Comparison of ENCODE assay signal across 14 cellular contexts in the genomic region with DNA sequence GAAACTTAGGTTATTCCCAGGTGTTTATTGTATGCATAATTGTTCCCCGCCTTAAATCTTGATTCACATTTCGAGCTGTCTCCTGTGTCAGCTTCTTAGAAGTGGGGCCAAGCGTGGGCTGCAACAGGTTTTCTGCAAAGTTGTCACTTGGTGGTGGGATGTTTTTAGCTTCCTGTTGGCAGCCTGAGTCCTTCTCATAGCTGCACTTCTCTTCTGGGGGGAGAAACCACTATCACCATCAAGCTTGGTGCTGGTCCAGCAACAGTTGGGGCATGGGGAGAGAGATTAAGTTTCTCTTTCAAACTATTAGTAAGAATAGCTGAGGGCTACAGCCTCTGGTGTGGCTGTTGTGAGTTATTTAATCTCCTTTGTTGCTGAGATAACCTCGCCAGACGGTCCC.
A peak's percentile ranks its signal among the peaks of the same experiment; 100 is the strongest.
DNase-seq lines count a peak whose midpoint lies in the region; ATAC-seq and TF ChIP-seq lines count a peak whose summit lies in the region.
"Had no signal": no experiment of that assay in that cellular context is flagged by ENCODE, and none has a peak within 500 bp of the region (broad histone marks: within the 10 kb centered on the region; RNA-seq: fewer than 3 reads in every experiment).

No MANE protein-coding gene starts in this region.

- H3K4me1 ChIP-seq in thoracic aorta (ENCODE audit: control insufficient read depth in 1 of 2, low read depth in 2 of 2), result peaks cover 46 to 90% of the 10 kb centered on the region in 2 donors

- no peaks in the 10 kb centered on the region for H3K27me3 ChIP-seq in thoracic aorta (replicated peaks; ENCODE audit: insufficient read depth)
- H3K27me3 ChIP-seq: spleen, suprapubic skin had no signal

- no peaks in the 10 kb centered on the region for H3K36me3 ChIP-seq in thoracic aorta
- H3K36me3 ChIP-seq: spleen, suprapubic skin had no signal

- peak; percentile 80 for DNase-seq in activated effector memory CD4-positive, alpha-beta T cell treated with anti-CD3 and anti-CD28 coated beads, Interleukin-2, amount 50 U/mL, for 16 hours
- no peak for DNase-seq in activated effector memory CD4-positive, alpha-beta T cell treated with Interleukin-2 at 50 U/mL for 16 hours
- DNase-seq in activated T-cell treated with anti-CD3 and anti-CD28 coated beads for 48 hours (ENCODE audit: low read depth), result peak; percentile 58
- peak; percentile 86 for DNase-seq in myocyte (ENCODE audit: low read depth)
- DNase-seq in thoracic aorta (ENCODE audit: low spot score), result no peak
- DNase-seq in occipital lobe (lab: John Stamatoyannopoulos, UW), result no peak
- no peak for DNase-seq in SIG-M5 (lab: John Stamatoyannopoulos, UW)
- DNase-seq: effector CD4-positive, alpha-beta T cell; left cardiac atrium; NCI-H1105 treated with DMSO at 0.1 percent for 48 hours; spleen; SW 1271 had no signal

- no peak overlapping the region for H3K4me3 ChIP-seq in thoracic aorta
- H3K4me3 ChIP-seq: spleen, suprapubic skin had no signal

- TF ChIP-seq CTCF in thoracic aorta (IDR thresholded peaks at IDR 0.05), result no peak

- H3K9me3 ChIP-seq in thoracic aorta, result no peaks in the 10 kb centered on the region
- H3K9me3 ChIP-seq: spleen, suprapubic skin had no signal

- ATAC-seq in thoracic aorta (ENCODE audit: insufficient number of reproducible peaks, low FRiP score, low read depth) (no peak), HG02852 (IDR thresholded peaks at IDR 0.05; ENCODE audit: unreplicated experiment) (no peak)

- peak overlapping the region; percentile 67 to 75 for H3K27ac ChIP-seq in thoracic aorta
- H3K27ac ChIP-seq: suprapubic skin had no signal

Comparison
In these comparisons a context has a peak if more than half of its experiments do, and no peak if none do; other contexts are left out.
1. DNase-seq: peak in activated effector memory CD4-positive, alpha-beta T cell treated with anti-CD3 and anti-CD28 coated beads, Interleukin-2, amount 50 U/mL, for 16 hours (single experiment), activated T-cell treated with anti-CD3 and anti-CD28 coated beads for 48 hours (single experiment) and myocyte (single experiment); none in activated effector memory CD4-positive, alpha-beta T cell treated with Interleukin-2 at 50 U/mL for 16 hours (single experiment), thoracic aorta (single experiment), occipital lobe (single experiment) and SIG-M5 (single experiment).